In the genomic region with DNA sequence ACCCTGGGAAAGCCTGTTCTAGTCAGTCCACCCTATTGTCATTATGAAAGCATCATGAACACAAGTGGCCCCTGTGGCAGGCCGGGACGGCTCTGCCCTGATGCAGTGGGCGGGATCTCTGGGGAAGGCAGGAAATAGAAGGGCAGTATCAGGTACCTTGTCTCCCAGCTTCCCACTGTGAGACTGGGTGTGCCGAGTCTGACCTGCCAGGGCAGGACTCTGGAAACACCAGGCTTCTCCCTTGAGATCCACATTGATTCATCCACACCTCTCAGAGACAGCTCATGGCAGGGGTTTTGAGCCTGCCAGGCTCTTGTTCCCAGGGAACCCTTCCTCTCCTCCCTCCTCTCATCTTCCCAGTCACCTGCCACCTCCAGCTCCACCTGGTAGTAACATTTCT, we compare ENCODE assay signal across 1 cellular context.
TF ChIP-seq lines count a peak whose summit lies in the region.

No MANE protein-coding gene starts in this region.

TF ChIP-seq in GM12878, 131 proteins besides CTCF, POLR2A, EP300 and RAD21:
- no peak for TF ChIP-seq TAF1 (IDR thresholded peaks at IDR 0.05; ENCODE audit: borderline replicate concordance, low read depth, low read length)
- TF ChIP-seq, protein P1, sequence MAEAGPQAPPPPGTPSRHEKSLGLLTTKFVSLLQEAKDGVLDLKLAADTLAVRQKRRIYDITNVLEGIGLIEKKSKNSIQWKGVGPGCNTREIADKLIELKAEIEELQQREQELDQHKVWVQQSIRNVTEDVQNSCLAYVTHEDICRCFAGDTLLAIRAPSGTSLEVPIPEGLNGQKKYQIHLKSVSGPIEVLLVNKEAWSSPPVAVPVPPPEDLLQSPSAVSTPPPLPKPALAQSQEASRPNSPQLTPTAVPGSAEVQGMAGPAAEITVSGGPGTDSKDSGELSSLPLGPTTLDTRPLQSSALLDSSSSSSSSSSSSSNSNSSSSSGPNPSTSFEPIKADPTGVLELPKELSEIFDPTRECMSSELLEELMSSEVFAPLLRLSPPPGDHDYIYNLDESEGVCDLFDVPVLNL (IDR thresholded peaks at IDR 0.05; ENCODE audit: low read depth, low read length): no peak
- TF ChIP-seq CREB1 (IDR thresholded peaks at IDR 0.05; ENCODE audit: low read depth): no peak
- TF ChIP-seq TARDBP (IDR thresholded peaks at IDR 0.05; ENCODE audit: borderline replicate concordance): no peak
- TF ChIP-seq, protein P2, sequence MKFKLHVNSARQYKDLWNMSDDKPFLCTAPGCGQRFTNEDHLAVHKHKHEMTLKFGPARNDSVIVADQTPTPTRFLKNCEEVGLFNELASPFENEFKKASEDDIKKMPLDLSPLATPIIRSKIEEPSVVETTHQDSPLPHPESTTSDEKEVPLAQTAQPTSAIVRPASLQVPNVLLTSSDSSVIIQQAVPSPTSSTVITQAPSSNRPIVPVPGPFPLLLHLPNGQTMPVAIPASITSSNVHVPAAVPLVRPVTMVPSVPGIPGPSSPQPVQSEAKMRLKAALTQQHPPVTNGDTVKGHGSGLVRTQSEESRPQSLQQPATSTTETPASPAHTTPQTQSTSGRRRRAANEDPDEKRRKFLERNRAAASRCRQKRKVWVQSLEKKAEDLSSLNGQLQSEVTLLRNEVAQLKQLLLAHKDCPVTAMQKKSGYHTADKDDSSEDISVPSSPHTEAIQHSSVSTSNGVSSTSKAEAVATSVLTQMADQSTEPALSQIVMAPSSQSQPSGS (IDR thresholded peaks at IDR 0.05; ENCODE audit: low read length): no peak
- TF ChIP-seq, protein P3, sequence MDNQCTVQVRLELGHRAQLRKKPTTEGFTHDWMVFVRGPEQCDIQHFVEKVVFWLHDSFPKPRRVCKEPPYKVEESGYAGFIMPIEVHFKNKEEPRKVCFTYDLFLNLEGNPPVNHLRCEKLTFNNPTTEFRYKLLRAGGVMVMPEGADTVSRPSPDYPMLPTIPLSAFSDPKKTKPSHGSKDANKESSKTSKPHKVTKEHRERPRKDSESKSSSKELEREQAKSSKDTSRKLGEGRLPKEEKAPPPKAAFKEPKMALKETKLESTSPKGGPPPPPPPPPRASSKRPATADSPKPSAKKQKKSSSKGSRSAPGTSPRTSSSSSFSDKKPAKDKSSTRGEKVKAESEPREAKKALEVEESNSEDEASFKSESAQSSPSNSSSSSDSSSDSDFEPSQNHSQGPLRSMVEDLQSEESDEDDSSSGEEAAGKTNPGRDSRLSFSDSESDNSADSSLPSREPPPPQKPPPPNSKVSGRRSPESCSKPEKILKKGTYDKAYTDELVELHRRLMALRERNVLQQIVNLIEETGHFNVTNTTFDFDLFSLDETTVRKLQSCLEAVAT (IDR thresholded peaks at IDR 0.05): no peak
- no peak for TF ChIP-seq RB1 (IDR thresholded peaks at IDR 0.05; ENCODE audit: borderline replicate concordance)
- no peak for TF ChIP-seq SP1 (IDR thresholded peaks at IDR 0.05; ENCODE audit: low read depth, low read length)
- no peak for TF ChIP-seq PML (IDR thresholded peaks at IDR 0.05; ENCODE audit: low read length)
- TF ChIP-seq, protein P4, sequence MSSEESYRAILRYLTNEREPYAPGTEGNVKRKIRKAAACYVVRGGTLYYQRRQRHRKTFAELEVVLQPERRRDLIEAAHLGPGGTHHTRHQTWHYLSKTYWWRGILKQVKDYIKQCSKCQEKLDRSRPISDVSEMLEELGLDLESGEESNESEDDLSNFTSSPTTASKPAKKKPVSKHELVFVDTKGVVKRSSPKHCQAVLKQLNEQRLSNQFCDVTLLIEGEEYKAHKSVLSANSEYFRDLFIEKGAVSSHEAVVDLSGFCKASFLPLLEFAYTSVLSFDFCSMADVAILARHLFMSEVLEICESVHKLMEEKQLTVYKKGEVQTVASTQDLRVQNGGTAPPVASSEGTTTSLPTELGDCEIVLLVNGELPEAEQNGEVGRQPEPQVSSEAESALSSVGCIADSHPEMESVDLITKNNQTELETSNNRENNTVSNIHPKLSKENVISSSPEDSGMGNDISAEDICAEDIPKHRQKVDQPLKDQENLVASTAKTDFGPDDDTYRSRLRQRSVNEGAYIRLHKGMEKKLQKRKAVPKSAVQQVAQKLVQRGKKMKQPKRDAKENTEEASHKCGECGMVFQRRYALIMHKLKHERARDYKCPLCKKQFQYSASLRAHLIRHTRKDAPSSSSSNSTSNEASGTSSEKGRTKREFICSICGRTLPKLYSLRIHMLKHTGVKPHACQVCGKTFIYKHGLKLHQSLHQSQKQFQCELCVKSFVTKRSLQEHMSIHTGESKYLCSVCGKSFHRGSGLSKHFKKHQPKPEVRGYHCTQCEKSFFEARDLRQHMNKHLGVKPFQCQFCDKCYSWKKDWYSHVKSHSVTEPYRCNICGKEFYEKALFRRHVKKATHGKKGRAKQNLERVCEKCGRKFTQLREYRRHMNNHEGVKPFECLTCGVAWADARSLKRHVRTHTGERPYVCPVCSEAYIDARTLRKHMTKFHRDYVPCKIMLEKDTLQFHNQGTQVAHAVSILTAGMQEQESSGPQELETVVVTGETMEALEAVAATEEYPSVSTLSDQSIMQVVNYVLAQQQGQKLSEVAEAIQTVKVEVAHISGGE (CRISPR knock-in tag; IDR thresholded peaks at IDR 0.05): no peak
- TF ChIP-seq, protein P5, sequence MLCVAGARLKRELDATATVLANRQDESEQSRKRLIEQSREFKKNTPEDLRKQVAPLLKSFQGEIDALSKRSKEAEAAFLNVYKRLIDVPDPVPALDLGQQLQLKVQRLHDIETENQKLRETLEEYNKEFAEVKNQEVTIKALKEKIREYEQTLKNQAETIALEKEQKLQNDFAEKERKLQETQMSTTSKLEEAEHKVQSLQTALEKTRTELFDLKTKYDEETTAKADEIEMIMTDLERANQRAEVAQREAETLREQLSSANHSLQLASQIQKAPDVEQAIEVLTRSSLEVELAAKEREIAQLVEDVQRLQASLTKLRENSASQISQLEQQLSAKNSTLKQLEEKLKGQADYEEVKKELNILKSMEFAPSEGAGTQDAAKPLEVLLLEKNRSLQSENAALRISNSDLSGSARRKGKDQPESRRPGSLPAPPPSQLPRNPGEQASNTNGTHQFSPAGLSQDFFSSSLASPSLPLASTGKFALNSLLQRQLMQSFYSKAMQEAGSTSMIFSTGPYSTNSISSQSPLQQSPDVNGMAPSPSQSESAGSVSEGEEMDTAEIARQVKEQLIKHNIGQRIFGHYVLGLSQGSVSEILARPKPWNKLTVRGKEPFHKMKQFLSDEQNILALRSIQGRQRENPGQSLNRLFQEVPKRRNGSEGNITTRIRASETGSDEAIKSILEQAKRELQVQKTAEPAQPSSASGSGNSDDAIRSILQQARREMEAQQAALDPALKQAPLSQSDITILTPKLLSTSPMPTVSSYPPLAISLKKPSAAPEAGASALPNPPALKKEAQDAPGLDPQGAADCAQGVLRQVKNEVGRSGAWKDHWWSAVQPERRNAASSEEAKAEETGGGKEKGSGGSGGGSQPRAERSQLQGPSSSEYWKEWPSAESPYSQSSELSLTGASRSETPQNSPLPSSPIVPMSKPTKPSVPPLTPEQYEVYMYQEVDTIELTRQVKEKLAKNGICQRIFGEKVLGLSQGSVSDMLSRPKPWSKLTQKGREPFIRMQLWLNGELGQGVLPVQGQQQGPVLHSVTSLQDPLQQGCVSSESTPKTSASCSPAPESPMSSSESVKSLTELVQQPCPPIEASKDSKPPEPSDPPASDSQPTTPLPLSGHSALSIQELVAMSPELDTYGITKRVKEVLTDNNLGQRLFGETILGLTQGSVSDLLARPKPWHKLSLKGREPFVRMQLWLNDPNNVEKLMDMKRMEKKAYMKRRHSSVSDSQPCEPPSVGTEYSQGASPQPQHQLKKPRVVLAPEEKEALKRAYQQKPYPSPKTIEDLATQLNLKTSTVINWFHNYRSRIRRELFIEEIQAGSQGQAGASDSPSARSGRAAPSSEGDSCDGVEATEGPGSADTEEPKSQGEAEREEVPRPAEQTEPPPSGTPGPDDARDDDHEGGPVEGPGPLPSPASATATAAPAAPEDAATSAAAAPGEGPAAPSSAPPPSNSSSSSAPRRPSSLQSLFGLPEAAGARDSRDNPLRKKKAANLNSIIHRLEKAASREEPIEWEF (IDR thresholded peaks at IDR 0.05; ENCODE audit: insufficient replicate concordance, low read depth, low read length): no peak
- no peak for TF ChIP-seq SMC3 (IDR thresholded peaks at IDR 0.05; ENCODE audit: borderline replicate concordance, low read length)
- TF ChIP-seq SPI1 (IDR thresholded peaks at IDR 0.05; ENCODE audit: borderline replicate concordance, insufficient read depth, low read depth, low read length): no peak
- no peak for TF ChIP-seq ATF7 (IDR thresholded peaks at IDR 0.05; ENCODE audit: low read depth)
- no peak for TF ChIP-seq SMAD5 (IDR thresholded peaks at IDR 0.05; ENCODE audit: low read depth)
- TF ChIP-seq TCF3 (IDR thresholded peaks at IDR 0.05; ENCODE audit: borderline replicate concordance, insufficient read depth, low read depth, low read length): no peak
- TF ChIP-seq KDM1A (IDR thresholded peaks at IDR 0.05; ENCODE audit: borderline replicate concordance): no peak
- no peak for TF ChIP-seq POLR2AphosphoS2 (IDR thresholded peaks at IDR 0.05; ENCODE audit: low read depth, low read length)
- TF ChIP-seq POLR2AphosphoS5 (IDR thresholded peaks at IDR 0.05; ENCODE audit: low read length): no peak
TF ChIP-seq in GM12878: peak in this region for 0.
